Comparison of ENCODE assay signal across 1 cellular context in genomic region chr9:38437193-38437823, GRCh38.
A peak's percentile ranks its signal among the peaks of the same experiment; 100 is the strongest.
TF ChIP-seq lines count a peak whose summit lies in the region.

No MANE protein-coding gene starts in this region.

TF ChIP-seq in HepG2, 621 proteins besides CTCF, POLR2A, EP300 and RAD21 (continued from another document):
- TF ChIP-seq KIAA2018 (CRISPR knock-in tag; IDR thresholded peaks at IDR 0.05; ENCODE audit: borderline replicate concordance) (no peak), BCL6 (CRISPR knock-in tag; IDR thresholded peaks at IDR 0.05) (peak; percentile 63; the same call in 1 of the 2 replicates), ZNF598 (CRISPR knock-in tag; IDR thresholded peaks at IDR 0.05; ENCODE audit: borderline replicate concordance) (peak; percentile 79; the same call in 1 of the 2 replicates), ATM (IDR thresholded peaks at IDR 0.05; ENCODE audit: borderline replicate concordance) (no peak), ZFP82 (CRISPR knock-in tag; IDR thresholded peaks at IDR 0.05; ENCODE audit: borderline replicate concordance) (no peak), ZBTB20 (CRISPR knock-in tag; IDR thresholded peaks at IDR 0.05; ENCODE audit: borderline replicate concordance, low read depth) (no peak), ZMYM4 (CRISPR knock-in tag; IDR thresholded peaks at IDR 0.05) (peak; percentile 80), ZNF350 (CRISPR knock-in tag; IDR thresholded peaks at IDR 0.05; ENCODE audit: borderline replicate concordance, low read depth) (peak; percentile 28; the same call in 1 of the 2 replicates), ZNF432 (CRISPR knock-in tag; IDR thresholded peaks at IDR 0.05; ENCODE audit: borderline replicate concordance) (no peak), SOX6 (IDR thresholded peaks at IDR 0.05) (no peak), SOX6 (CRISPR knock-in tag; IDR thresholded peaks at IDR 0.05) (peak; percentile 81), GTF3A (CRISPR knock-in tag; conservative IDR thresholded peaks at IDR 0.05) (no peak), ZHX1 (CRISPR knock-in tag; IDR thresholded peaks at IDR 0.05; ENCODE audit: low read depth) (no peak), SKI (IDR thresholded peaks at IDR 0.05; ENCODE audit: partially characterized antibody) (no peak), TCF7 (IDR thresholded peaks at IDR 0.05; ENCODE audit: low read depth) (no peak), FOXK2 (IDR thresholded peaks at IDR 0.05) (no peak), NKX3-1 (CRISPR knock-in tag; IDR thresholded peaks at IDR 0.05) (no peak), JDP2 (CRISPR knock-in tag; IDR thresholded peaks at IDR 0.05; ENCODE audit: borderline replicate concordance) (no peak), MIXL1 (CRISPR knock-in tag; IDR thresholded peaks at IDR 0.05) (0 out of 2 replicates have a peak, but pooled peaks have one; percentile 37), CEBPB (IDR thresholded peaks at IDR 0.05; ENCODE audit: borderline replicate concordance, low read depth, low read length) (no peak), MNT (IDR thresholded peaks at IDR 0.05) (no peak), HIVEP1 (CRISPR knock-in tag; IDR thresholded peaks at IDR 0.05) (no peak)
